20 cellular contexts compared by ENCODE assay signal in the genomic region with DNA sequence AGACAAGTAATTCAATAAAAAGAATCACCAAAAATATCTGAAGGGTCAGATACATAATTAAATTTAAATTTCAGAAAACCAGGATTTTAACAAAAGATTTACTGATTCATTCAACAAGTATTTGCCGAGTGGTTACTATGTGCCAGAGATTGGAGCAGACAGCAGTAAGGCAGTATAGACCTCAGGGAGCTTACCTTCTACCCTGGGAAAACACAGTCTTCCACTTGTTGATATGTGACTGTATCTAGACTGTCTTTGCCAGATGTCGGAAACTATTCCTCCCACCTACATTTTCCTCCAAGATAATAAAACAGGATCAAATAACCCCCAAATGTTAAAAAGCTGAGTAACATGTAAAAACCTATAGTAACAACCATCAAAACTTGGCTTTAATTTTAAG. TPM values are rescaled to one million over a fixed set of nuclear protein-coding genes. Genes with fewer than 3 reads are reported as not detected.
DNase-seq lines count a peak whose midpoint lies in the region; ATAC-seq and TF ChIP-seq lines count a peak whose summit lies in the region.
"Had no signal": no experiment of that assay in that cellular context is flagged by ENCODE, and none has a peak within 500 bp of the region (broad histone marks: within the 10 kb centered on the region; RNA-seq: fewer than 3 reads in every experiment).

No MANE protein-coding gene starts in this region.

- no peak for TF ChIP-seq CTCF in A673 (conservative IDR thresholded peaks at IDR 0.05; ENCODE audit: low read depth, low read length)
- TF ChIP-seq CTCF in CD8-positive, alpha-beta T cell (IDR thresholded peaks at IDR 0.05): no peak
- TF ChIP-seq CTCF in fibroblast of the aortic adventitia (IDR thresholded peaks at IDR 0.05; ENCODE audit: insufficient read depth, low read length): no peak
- TF ChIP-seq CTCF in neural progenitor cell (IDR thresholded peaks at IDR 0.05): no peak

- intact Hi-C loops in A673 (cut with micrococcal nuclease; ENCODE audit: unreplicated experiment): no loop called here
- intact Hi-C loops in CD8-positive, alpha-beta T cell (cut with DNase I, micrococcal nuclease): no loop called here
- intact Hi-C loops in activated T-helper 2 cell treated with anti-CD3 and anti-CD28 coated beads, Interferon-gamma antibody, Interleukin-2, Interleukin-4, amounts not matched to agents 10 μg/mL and 5 μg/mL and 100 μg/mL, durations not matched to agents 14 hours and 24 hours and 36 hours (cut with micrococcal nuclease): no loop called here

- H3F3A ChIP-seq in neural progenitor cell (ENCODE audit: low read depth): peaks cover 24% of the 10 kb centered on the region

- H3K36me3 ChIP-seq in A673 (ENCODE audit: insufficient read depth, low read length, poor library complexity, severe bottlenecking): peaks cover 66% of the 10 kb centered on the region
- peaks cover 23% of the 10 kb centered on the region for H3K36me3 ChIP-seq in CD8-positive, alpha-beta T cell (ENCODE audit: insufficient read depth, low read length)
- H3K36me3 ChIP-seq in neural progenitor cell: peaks cover 40% of the 10 kb centered on the region

- no peak overlapping the region for H3K4me3 Mint-ChIP-seq in CD8-positive, alpha-beta T cell
- no peak overlapping the region for H3K4me3 Mint-ChIP-seq in activated T-helper 2 cell treated with anti-CD3 and anti-CD28 coated beads, Interferon-gamma antibody, Interleukin-2, Interleukin-4, amounts not matched to agents 10 μg/mL and 5 μg/mL and 100 μg/mL, durations not matched to agents 14 hours and 24 hours and 36 hours (ENCODE audit: low read depth)
- H3K4me3 Mint-ChIP-seq in neural progenitor cell: no peak overlapping the region
- H3K4me3 Mint-ChIP-seq: activated T-helper 1 cell treated with anti-CD3 and anti-CD28 coated beads, Interleukin-12 subunit alpha, Interleukin-12 subunit beta, Interleukin-2, Interleukin-4 antibody, amounts not matched to agents 30 ng/mL and 10 ng/mL and 1 ng/mL, durations not matched to agents 14 hours and 24 hours and 36 hours had no signal

- no TSS peak for BruUV-seq in A673 (replicated peaks; lab: Mats Ljungman, UMichigan)

- H3K4me1 ChIP-seq in A673 (ENCODE audit: insufficient read depth, low read length, poor library complexity, severe bottlenecking): peaks cover 23% of the 10 kb centered on the region
- H3K4me1 ChIP-seq in CD8-positive, alpha-beta T cell (ENCODE audit: insufficient read depth, low read length): peaks cover 33% of the 10 kb centered on the region
- peaks cover 35% of the 10 kb centered on the region for H3K4me1 ChIP-seq in neural progenitor cell

- H2AFZ ChIP-seq in neural progenitor cell (replicated peaks): no peak overlapping the region

- peaks cover 91% of the 10 kb centered on the region for H4K20me1 ChIP-seq in neural progenitor cell (ENCODE audit: low read depth)

- H3K27ac ChIP-seq in A673 (ENCODE audit: low read depth, low read length, poor library complexity, severe bottlenecking) (peak overlapping the region; percentile 2), neural progenitor cell (no peak overlapping the region)
- no peak overlapping the region for H3K27ac ChIP-seq in CD8-positive, alpha-beta T cell (ENCODE audit: low read depth, low read length)
- H3K27ac ChIP-seq: brain microvascular endothelial cell, thoracic aorta had no signal

- H3K36me3 Mint-ChIP-seq in CD8-positive, alpha-beta T cell: peaks cover 46% of the 10 kb centered on the region
- H3K36me3 Mint-ChIP-seq in activated T-helper 2 cell treated with anti-CD3 and anti-CD28 coated beads, Interferon-gamma antibody, Interleukin-2, Interleukin-4, amounts not matched to agents 10 μg/mL and 5 μg/mL and 100 μg/mL, durations not matched to agents 14 hours and 24 hours and 36 hours (ENCODE audit: low read depth): peaks cover 78% of the 10 kb centered on the region
- peaks cover 67% of the 10 kb centered on the region for H3K36me3 Mint-ChIP-seq in neural progenitor cell

- H3K4me1 Mint-ChIP-seq in CD8-positive, alpha-beta T cell (ENCODE audit: low read depth): peaks cover 58% of the 10 kb centered on the region
- H3K4me1 Mint-ChIP-seq in activated T-helper 2 cell treated with anti-CD3 and anti-CD28 coated beads, Interferon-gamma antibody, Interleukin-2, Interleukin-4, amounts not matched to agents 10 μg/mL and 5 μg/mL and 100 μg/mL, durations not matched to agents 14 hours and 24 hours and 36 hours (ENCODE audit: low read depth): peaks cover 48% of the 10 kb centered on the region
- peaks cover 27% of the 10 kb centered on the region for H3K4me1 Mint-ChIP-seq in neural progenitor cell

- H3K79me2 ChIP-seq in neural progenitor cell (ENCODE audit: low read depth): peaks cover 99% of the 10 kb centered on the region

- H3K4me3 ChIP-seq in A673 (ENCODE audit: low read depth, low read length, poor library complexity, severe bottlenecking): no peak overlapping the region
- no peak overlapping the region for H3K4me3 ChIP-seq in CD8-positive, alpha-beta T cell (ENCODE audit: low read depth, low read length)
- no peak overlapping the region for H3K4me3 ChIP-seq in fibroblast of the aortic adventitia (ENCODE audit: low read depth, low read length)
- H3K4me3 ChIP-seq in neural progenitor cell: no peak overlapping the region
- H3K4me3 ChIP-seq: thoracic aorta had no signal

- H3K9me3 Mint-ChIP-seq in CD8-positive, alpha-beta T cell: no peaks in the 10 kb centered on the region
- H3K9me3 Mint-ChIP-seq in activated T-helper 2 cell treated with anti-CD3 and anti-CD28 coated beads, Interferon-gamma antibody, Interleukin-2, Interleukin-4, amounts not matched to agents 10 μg/mL and 5 μg/mL and 100 μg/mL, durations not matched to agents 14 hours and 24 hours and 36 hours: no peaks in the 10 kb centered on the region
- H3K9me3 Mint-ChIP-seq in neural progenitor cell: peaks cover 21% of the 10 kb centered on the region
- H3K9me3 Mint-ChIP-seq: activated T-helper 1 cell treated with anti-CD3 and anti-CD28 coated beads, Interleukin-12 subunit alpha, Interleukin-12 subunit beta, Interleukin-2, Interleukin-4 antibody, amounts not matched to agents 30 ng/mL and 10 ng/mL and 1 ng/mL, durations not matched to agents 14 hours and 24 hours and 36 hours; naive thymus-derived CD8-positive, alpha-beta T cell had no signal

- no peak for DNase-seq in A673 (ENCODE audit: low spot score)
- no peak for DNase-seq in CD8-positive, alpha-beta T cell
- no peak for DNase-seq in activated T-helper 2 cell treated with anti-CD3 and anti-CD28 coated beads, Interferon-gamma antibody, Interleukin-2, Interleukin-4, amounts not matched to agents 10 μg/mL and 5 μg/mL and 100 μg/mL, durations not matched to agents 14 hours and 24 hours and 36 hours (ENCODE audit: low spot score)
- peak; percentile 19 for DNase-seq in fibroblast of the aortic adventitia (ENCODE audit: low read depth)
- DNase-seq in KG1 (lab: John Stamatoyannopoulos, UW): no peak
- no peak for DNase-seq in NCI-H1092 treated with DMSO at 0.1 percent for 48 hours (lab: John Stamatoyannopoulos, UW)
- DNase-seq in neural progenitor cell (ENCODE audit: low spot score): no peak
- DNase-seq: brain microvascular endothelial cell; foreskin fibroblast; GF-D8; mesendoderm; naive thymus-derived CD8-positive, alpha-beta T cell; NCI-H1092; NCI-H2029 treated with DMSO at 0.1 percent for 48 hours; NCI-H226; NCI-H748 treated with DMSO at 0.1 percent for 48 hours had no signal

- H3K9me3 ChIP-seq in A673 (ENCODE audit: low read depth, low read length, poor library complexity, severe bottlenecking): no peaks in the 10 kb centered on the region
- no peaks in the 10 kb centered on the region for H3K9me3 ChIP-seq in CD8-positive, alpha-beta T cell (ENCODE audit: low read length)
- no peaks in the 10 kb centered on the region for H3K9me3 ChIP-seq in neural progenitor cell (ENCODE audit: low read depth)
- H3K9me3 ChIP-seq: thoracic aorta had no signal

- H3K27me3 ChIP-seq in A673 (replicated peaks; ENCODE audit: insufficient read depth, low read depth, low read length, poor library complexity) (no peaks in the 10 kb centered on the region), neural progenitor cell (no peaks in the 10 kb centered on the region)
- H3K27me3 ChIP-seq in CD8-positive, alpha-beta T cell (ENCODE audit: insufficient read depth, low read length): no peaks in the 10 kb centered on the region
- H3K27me3 ChIP-seq: brain microvascular endothelial cell had no signal

- H3K9ac ChIP-seq in neural progenitor cell: no peak overlapping the region

- peak overlapping the region; percentile 69 for H3K27ac Mint-ChIP-seq in CD8-positive, alpha-beta T cell
- H3K27ac Mint-ChIP-seq in activated T-helper 2 cell treated with anti-CD3 and anti-CD28 coated beads, Interferon-gamma antibody, Interleukin-2, Interleukin-4, amounts not matched to agents 10 μg/mL and 5 μg/mL and 100 μg/mL, durations not matched to agents 14 hours and 24 hours and 36 hours: peak overlapping the region; percentile 24
- no peak overlapping the region for H3K27ac Mint-ChIP-seq in neural progenitor cell
- H3K27ac Mint-ChIP-seq: activated T-helper 1 cell treated with anti-CD3 and anti-CD28 coated beads, Interleukin-12 subunit alpha, Interleukin-12 subunit beta, Interleukin-2, Interleukin-4 antibody, amounts not matched to agents 30 ng/mL and 10 ng/mL and 1 ng/mL, durations not matched to agents 14 hours and 24 hours and 36 hours had no signal

- CTCF ChIA-PET in A673 (lab: Charles Lee): no interaction called here
- CTCF ChIA-PET in CD8-positive, alpha-beta T cell (lab: Charles Lee): no interaction called here

- POLR2A ChIA-PET in A673 (lab: Charles Lee; ENCODE audit: low non-redundant PET): no interaction called here
- POLR2A ChIA-PET in CD8-positive, alpha-beta T cell (lab: Charles Lee): interaction anchor here (1.2 kb wide), 1 partner anchor 30 kb away, joined by 3 read pairs; no protein-coding TSS in a partner anchor

- H3K27me3 Mint-ChIP-seq in CD8-positive, alpha-beta T cell (ENCODE audit: low read depth): no peaks in the 10 kb centered on the region
- no peaks in the 10 kb centered on the region for H3K27me3 Mint-ChIP-seq in activated T-helper 2 cell treated with anti-CD3 and anti-CD28 coated beads, Interferon-gamma antibody, Interleukin-2, Interleukin-4, amounts not matched to agents 10 μg/mL and 5 μg/mL and 100 μg/mL, durations not matched to agents 14 hours and 24 hours and 36 hours (ENCODE audit: low read depth)
- peaks cover 2% of the 10 kb centered on the region for H3K27me3 Mint-ChIP-seq in neural progenitor cell (ENCODE audit: insufficient read depth, low read depth)
- H3K27me3 Mint-ChIP-seq: naive thymus-derived CD8-positive, alpha-beta T cell had no signal

- ATAC-seq in CD8-positive, alpha-beta T cell: no peak
- no peak for ATAC-seq in HG02623 (IDR thresholded peaks at IDR 0.05; ENCODE audit: unreplicated experiment)
- ATAC-seq: left lobe of liver; naive thymus-derived CD8-positive, alpha-beta T cell had no signal

- no peak overlapping the region for H3K4me2 ChIP-seq in neural progenitor cell

RNA-seq across cellular contexts. Expression of a gene that starts 6.2 kb away (rescaled TPM):
- 300 and 304 TPM in 2 replicates for total RNA-seq in A673 (2021)
- 100 to 1,000 TPM; 102 to 103 TPM for total RNA-seq in CD8-positive, alpha-beta T cell
- 231 and 237 TPM in 2 replicates for total RNA-seq in activated T-helper 2 cell treated with anti-CD3 and anti-CD28 coated beads, Interferon-gamma antibody, Interleukin-2, Interleukin-4, amounts not matched to agents 10 μg/mL and 5 μg/mL and 100 μg/mL, durations not matched to agents 14 hours and 24 hours and 36 hours
- total RNA-seq in fibroblast of the aortic adventitia (ENCODE audit: low replicate concordance): 83.4 and 182 TPM in 2 replicates
- 231 and 317 TPM in 2 replicates for total RNA-seq in neural progenitor cell (ENCODE audit: low replicate concordance)

RNA-seq across cellular contexts. Expression of a gene that starts 31.8 kb away (rescaled TPM):
- total RNA-seq in A673 (2021): 13.7 and 14.8 TPM in 2 replicates
- total RNA-seq in CD8-positive, alpha-beta T cell: 1 to 10 TPM; 3.4 to 3.9 TPM
- total RNA-seq in activated T-helper 2 cell treated with anti-CD3 and anti-CD28 coated beads, Interferon-gamma antibody, Interleukin-2, Interleukin-4, amounts not matched to agents 10 μg/mL and 5 μg/mL and 100 μg/mL, durations not matched to agents 14 hours and 24 hours and 36 hours: 4.9 and 6.1 TPM in 2 replicates
- total RNA-seq in fibroblast of the aortic adventitia (ENCODE audit: low replicate concordance): 30.5 and 115 TPM in 2 replicates
- 10.4 and 15.4 TPM in 2 replicates for total RNA-seq in neural progenitor cell (ENCODE audit: low replicate concordance)
